Comparison of ENCODE assay signal across 8 cellular contexts in the genomic region with DNA sequence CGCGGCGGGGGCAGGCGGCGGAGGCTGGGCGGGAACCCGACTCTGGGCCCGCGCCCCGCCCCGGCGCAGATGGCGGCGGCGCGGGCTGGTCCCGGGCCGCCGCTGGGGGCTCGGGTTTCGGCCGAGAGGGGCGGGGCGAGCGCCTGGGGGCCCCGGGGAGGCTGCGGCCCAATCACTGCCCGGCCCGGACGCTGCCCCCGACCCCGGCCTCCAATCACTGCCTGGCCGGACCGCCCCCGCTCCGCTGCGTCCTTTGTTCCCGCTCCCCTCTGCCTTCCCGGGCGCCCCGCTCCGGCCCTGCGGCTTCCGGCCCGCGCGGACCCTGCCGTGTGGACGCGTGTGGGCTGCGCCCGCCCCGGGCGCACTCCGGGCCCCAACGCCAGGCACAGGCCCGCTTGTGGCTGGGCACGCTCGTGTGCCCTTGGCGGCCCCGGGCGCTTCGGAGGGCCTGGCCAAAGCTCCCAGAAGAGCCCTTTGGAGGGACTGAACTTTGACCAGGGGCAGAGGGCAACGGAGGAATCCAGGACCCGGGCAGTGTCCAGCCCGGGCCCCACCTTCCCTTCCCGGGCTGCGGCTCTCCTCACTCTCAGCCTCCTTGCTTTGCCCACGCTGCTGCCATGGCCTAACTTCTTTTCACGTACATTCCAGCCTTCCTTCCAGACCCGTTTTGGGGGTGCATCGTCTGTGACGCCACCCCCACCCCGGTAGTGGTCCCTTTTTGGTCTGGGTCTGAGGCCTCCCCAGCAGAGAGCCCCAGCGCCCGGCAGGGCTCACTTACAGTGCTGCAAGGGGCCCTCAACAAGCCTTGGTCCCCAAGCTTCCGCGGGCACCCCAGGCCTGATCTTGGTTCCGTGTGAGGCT. TPM values are rescaled to one million over a fixed set of nuclear protein-coding genes. Genes with fewer than 3 reads are reported as not detected.
A peak's percentile ranks its signal among the peaks of the same experiment; 100 is the strongest.
DNase-seq lines count a peak whose midpoint lies in the region; ATAC-seq, FAIRE-seq and TF ChIP-seq lines count a peak whose summit lies in the region.

No MANE protein-coding gene starts in this region.

- no peaks in the 10 kb centered on the region for H3K36me3 ChIP-seq in PC-3 (ENCODE audit: low read depth, low read length)

- TSS peak; percentile 86 for BruUV-seq in PC-3 (replicated peaks; lab: Mats Ljungman, UMichigan)

- peak; percentile 70 for ATAC-seq in HG02970 (IDR thresholded peaks at IDR 0.05; ENCODE audit: low FRiP score, unreplicated experiment)
- peak; percentile 72 for ATAC-seq in PC-3
- ATAC-seq in left lobe of liver: peak; percentile 84

- DNase-seq in AG09319 (ENCODE audit: extremely low read depth, low read depth) (peak; percentile 66), GM18507 (ENCODE audit: extremely low spot score, insufficient read length, low read depth) (no peak), PC-3 (peak; percentile 70), left lobe of liver (ENCODE audit: low spot score) (peak; percentile 89), HK-2 (ENCODE audit: unreplicated experiment) (no peak)

- H3K79me2 ChIP-seq in PC-3 (ENCODE audit: low read length): no peaks in the 10 kb centered on the region

- H3K4me2 ChIP-seq in PC-3 (ENCODE audit: low read length): peak overlapping the region; percentile 84

- H3K36me3 Mint-ChIP-seq in dendritic cell treated with granulocyte-macrophage colony-stimulating factor and Interleukin-4, amounts not matched to agents 40 ng/mL and 50 ng/mL, for 4 days (ENCODE audit: low read depth): no peaks in the 10 kb centered on the region
- no peaks in the 10 kb centered on the region for H3K36me3 Mint-ChIP-seq in stimulated activated naive CD8-positive, alpha-beta T cell treated with anti-CD3 and anti-CD28 coated beads, Interleukin-15, Interleukin-2, amounts not matched to agents 100 ng/mL and 50 ng/mL, for 24 hours (ENCODE audit: low read depth)

- CTCF ChIA-PET in PC-3 (lab: Charles Lee): no interaction called here

- peak overlapping the region; percentile 88 for H3K27ac Mint-ChIP-seq in dendritic cell treated with granulocyte-macrophage colony-stimulating factor and Interleukin-4, amounts not matched to agents 40 ng/mL and 50 ng/mL, for 4 days
- H3K27ac Mint-ChIP-seq in stimulated activated naive CD8-positive, alpha-beta T cell treated with anti-CD3 and anti-CD28 coated beads, Interleukin-15, Interleukin-2, amounts not matched to agents 100 ng/mL and 50 ng/mL, for 24 hours: no peak overlapping the region

- TF ChIP-seq CTCF in AG09319 (IDR thresholded peaks at IDR 0.05; ENCODE audit: low read depth, low read length) (no peak), PC-3 (conservative IDR thresholded peaks at IDR 0.05; ENCODE audit: low read depth, low read length) (no peak)

- H3K27ac ChIP-seq in PC-3 (ENCODE audit: low read length): peak overlapping the region; percentile 63

- no peaks in the 10 kb centered on the region for H3K9me2 ChIP-seq in PC-3 (replicated peaks; ENCODE audit: low read length)

- peaks cover 11% of the 10 kb centered on the region for H3K4me1 ChIP-seq in PC-3 (ENCODE audit: insufficient read depth, low read length)

- H3K4me1 Mint-ChIP-seq in dendritic cell treated with granulocyte-macrophage colony-stimulating factor and Interleukin-4, amounts not matched to agents 40 ng/mL and 50 ng/mL, for 4 days (ENCODE audit: low read depth): peaks cover 37% of the 10 kb centered on the region
- peaks cover 22% of the 10 kb centered on the region for H3K4me1 Mint-ChIP-seq in stimulated activated naive CD8-positive, alpha-beta T cell treated with anti-CD3 and anti-CD28 coated beads, Interleukin-15, Interleukin-2, amounts not matched to agents 100 ng/mL and 50 ng/mL, for 24 hours (ENCODE audit: low read depth)

- H3K9me3 ChIP-seq in PC-3 (ENCODE audit: low read length): no peaks in the 10 kb centered on the region

- no peaks in the 10 kb centered on the region for H3K27me3 ChIP-seq in PC-3 (ENCODE audit: low read length)

- H3K4me3 ChIP-seq in PC-3 (ENCODE audit: low read length): peak overlapping the region; percentile 64

- peak overlapping the region; percentile 80 for H2AFZ ChIP-seq in PC-3 (ENCODE audit: low read length)

- POLR2A ChIA-PET in PC-3 (lab: Charles Lee; ENCODE audit: unreplicated experiment): no interaction called here

- H3F3A ChIP-seq in PC-3 (ENCODE audit: low read length, unreplicated experiment): no peaks in the 10 kb centered on the region

- intact Hi-C loops in PC-3 (cut with micrococcal nuclease): no loop called here
- intact Hi-C loops in dendritic cell treated with granulocyte-macrophage colony-stimulating factor and Interleukin-4, amounts not matched to agents 40 ng/mL and 50 ng/mL, for 4 days (cut with micrococcal nuclease): no loop called here

- peak overlapping the region; percentile 76 for H3K4me3 Mint-ChIP-seq in dendritic cell treated with granulocyte-macrophage colony-stimulating factor and Interleukin-4, amounts not matched to agents 40 ng/mL and 50 ng/mL, for 4 days
- peak overlapping the region; percentile 66 for H3K4me3 Mint-ChIP-seq in stimulated activated naive CD8-positive, alpha-beta T cell treated with anti-CD3 and anti-CD28 coated beads, Interleukin-15, Interleukin-2, amounts not matched to agents 100 ng/mL and 50 ng/mL, for 24 hours

- H4K20me1 ChIP-seq in PC-3 (ENCODE audit: low read length): no peaks in the 10 kb centered on the region

- H3K9me3 Mint-ChIP-seq in dendritic cell treated with granulocyte-macrophage colony-stimulating factor and Interleukin-4, amounts not matched to agents 40 ng/mL and 50 ng/mL, for 4 days: no peaks in the 10 kb centered on the region
- no peaks in the 10 kb centered on the region for H3K9me3 Mint-ChIP-seq in stimulated activated naive CD8-positive, alpha-beta T cell treated with anti-CD3 and anti-CD28 coated beads, Interleukin-15, Interleukin-2, amounts not matched to agents 100 ng/mL and 50 ng/mL, for 24 hours

- FAIRE-seq in GM18507 (lab: Jason Lieb, UNC): peak; percentile 42

- peaks cover 21% of the 10 kb centered on the region for H3K27me3 Mint-ChIP-seq in dendritic cell treated with granulocyte-macrophage colony-stimulating factor and Interleukin-4, amounts not matched to agents 40 ng/mL and 50 ng/mL, for 4 days
- peaks cover 16% of the 10 kb centered on the region for H3K27me3 Mint-ChIP-seq in stimulated activated naive CD8-positive, alpha-beta T cell treated with anti-CD3 and anti-CD28 coated beads, Interleukin-15, Interleukin-2, amounts not matched to agents 100 ng/mL and 50 ng/mL, for 24 hours

- peak overlapping the region; percentile 77 for H3K9ac ChIP-seq in PC-3 (ENCODE audit: low read length)

RNA-seq across cellular contexts. Expression of gene PTMA, which starts 27.1 kb away (rescaled TPM):
- total RNA-seq in PC-3 (2014; rRNA removed) (1,625 and 2,032 TPM in 2 replicates), left lobe of liver (213 TPM)

Comparison
In these comparisons a context has a peak if more than half of its experiments do, and no peak if none do; other contexts are left out.
1. DNase-seq: peak in AG09319 (single experiment), PC-3 (single experiment) and left lobe of liver (single experiment); none in GM18507 (single experiment) and HK-2 (single experiment).
2. Peak in every context shown above with its lines, with median percentiles within 50 percentile points of each other: ATAC-seq.